Comparison of ENCODE assay signal across 10 cellular contexts in genomic region chr22:46352691-46353386, GRCh38. TPM values are rescaled to one million over a fixed set of nuclear protein-coding genes. Genes with fewer than 3 reads are reported as not detected.
DNase-seq lines count a peak whose midpoint lies in the region; ATAC-seq lines count a peak whose summit lies in the region.
"Had no signal": no experiment of that assay in that cellular context is flagged by ENCODE, and none has a peak within 500 bp of the region (broad histone marks: within the 10 kb centered on the region; RNA-seq: fewer than 3 reads in every experiment).

No MANE protein-coding gene starts in this region.

- no peak overlapping the region for H3K27ac Mint-ChIP-seq in activated CD8-positive, alpha-beta memory T cell treated with anti-CD3 and anti-CD28 coated beads, Interleukin-2, amount 10 ng/mL, durations not matched to agents 7 days and 5 days
- H3K27ac Mint-ChIP-seq: nephron had no signal

- H3K23ac ChIP-seq in neuronal stem cell (ENCODE audit: low read depth, low read length, poor library complexity): no peak overlapping the region

- DNase-seq in DMS53 treated with DMSO at 0.1 percent for 48 hours (lab: John Stamatoyannopoulos, UW; ENCODE audit: unreplicated experiment) (peak; percentile 85), NCI-H2107 (lab: John Stamatoyannopoulos, UW) (peak; percentile 39), cerebellum (ENCODE audit: low spot score) (peak; percentile 87), neuronal stem cell (ENCODE audit: low spot score) (no peak), islet precursor cell (no peak)
- no peak for DNase-seq in activated CD8-positive, alpha-beta memory T cell treated with anti-CD3 and anti-CD28 coated beads, Interleukin-2, amount 10 ng/mL, durations not matched to agents 7 days and 5 days
- DNase-seq: stimulated activated naive CD4-positive, alpha-beta T cell had no signal

- peak overlapping the region; percentile 53 for H3K9ac ChIP-seq in neuronal stem cell (ENCODE audit: low read depth, low read length, poor library complexity)

- H4K91ac ChIP-seq in neuronal stem cell (ENCODE audit: low read depth, low read length, poor library complexity): peak overlapping the region; percentile 9

- peaks cover 7% of the 10 kb centered on the region for H3K36me3 Mint-ChIP-seq in activated CD8-positive, alpha-beta memory T cell treated with anti-CD3 and anti-CD28 coated beads, Interleukin-2, amount 10 ng/mL, durations not matched to agents 7 days and 5 days

- H3K4ac ChIP-seq in neuronal stem cell (ENCODE audit: low read length): no peak overlapping the region

- H3K79me1 ChIP-seq in neuronal stem cell (ENCODE audit: low read depth, low read length): peaks cover 13% of the 10 kb centered on the region

- H3K4me2 ChIP-seq in neuronal stem cell (ENCODE audit: insufficient read depth, low read length, poor library complexity, severe bottlenecking): no peak overlapping the region

- no peak overlapping the region for H3K4me3 Mint-ChIP-seq in activated CD8-positive, alpha-beta memory T cell treated with anti-CD3 and anti-CD28 coated beads, Interleukin-2, amount 10 ng/mL, durations not matched to agents 7 days and 5 days
- H3K4me3 Mint-ChIP-seq: nephron had no signal

- H3K18ac ChIP-seq in neuronal stem cell (ENCODE audit: low read length): peak overlapping the region; percentile 64

- no peak overlapping the region for H2BK120ac ChIP-seq in neuronal stem cell (ENCODE audit: low read depth, low read length)

- no peak overlapping the region for H2BK12ac ChIP-seq in neuronal stem cell (ENCODE audit: low read length)

- H3K27me3 ChIP-seq in neuronal stem cell (ENCODE audit: control insufficient read depth in 3 of 3, insufficient read depth in 3 of 3, low read depth in 1 of 3, low read length in 3 of 3): no peaks in the 10 kb centered on the region

- H3K36me3 ChIP-seq in neuronal stem cell (replicated peaks in 1 of 2; ENCODE audit: control insufficient read depth in 2 of 2, insufficient read depth in 2 of 2, low read length in 2 of 2): peaks cover 52 to 97% of the 10 kb centered on the region in 2 donors

- H3K4me3 ChIP-seq in neuronal stem cell (ENCODE audit: low read length in 2 of 2): no peak overlapping the region

- no peaks in the 10 kb centered on the region for H3K4me1 ChIP-seq in neuronal stem cell (ENCODE audit: control insufficient read depth in 2 of 2, insufficient read depth in 1 of 2, low read depth in 1 of 2, low read length in 2 of 2)

- H3K4me1 Mint-ChIP-seq in activated CD8-positive, alpha-beta memory T cell treated with anti-CD3 and anti-CD28 coated beads, Interleukin-2, amount 10 ng/mL, durations not matched to agents 7 days and 5 days: no peaks in the 10 kb centered on the region

- no peak overlapping the region for H2AK5ac ChIP-seq in neuronal stem cell (ENCODE audit: low read depth, low read length)

- no peaks in the 10 kb centered on the region for H3K9me3 ChIP-seq in neuronal stem cell (replicated peaks in 1 of 2; ENCODE audit: control insufficient read depth in 2 of 2, insufficient read depth in 1 of 2, low read depth in 1 of 2, low read length in 2 of 2)

- H3K14ac ChIP-seq in neuronal stem cell (ENCODE audit: low read length): no peak overlapping the region

- ATAC-seq in activated CD8-positive, alpha-beta memory T cell treated with anti-CD3 and anti-CD28 coated beads, Interleukin-2, amount 10 ng/mL, durations not matched to agents 7 days and 5 days: no peak
- ATAC-seq in GM21447 (IDR thresholded peaks at IDR 0.05; ENCODE audit: unreplicated experiment) (no peak), GM19395 (IDR thresholded peaks at IDR 0.05; ENCODE audit: unreplicated experiment) (no peak)

- CTCF ChIA-PET in activated CD8-positive, alpha-beta memory T cell treated with anti-CD3 and anti-CD28 coated beads, Interleukin-2, amount 10 ng/mL, durations not matched to agents 7 days and 5 days (lab: Charles Lee): interaction anchor here (1.0 kb wide), 1 partner anchor 316 kb away, joined by 3 read pairs; no protein-coding TSS in a partner anchor

- H3K27me3 Mint-ChIP-seq in activated CD8-positive, alpha-beta memory T cell treated with anti-CD3 and anti-CD28 coated beads, Interleukin-2, amount 10 ng/mL, durations not matched to agents 7 days and 5 days: no peaks in the 10 kb centered on the region

- peak overlapping the region; percentile 53 for H2BK5ac ChIP-seq in neuronal stem cell (ENCODE audit: low read length)

- no peaks in the 10 kb centered on the region for H3K9me3 Mint-ChIP-seq in activated CD8-positive, alpha-beta memory T cell treated with anti-CD3 and anti-CD28 coated beads, Interleukin-2, amount 10 ng/mL, durations not matched to agents 7 days and 5 days (ENCODE audit: low read depth)
- H3K9me3 Mint-ChIP-seq: nephron had no signal

- WGBS in neuronal stem cell (ENCODE audit: extremely low coverage in 2 of 2, insufficient read length in 2 of 2, insufficient replicate concordance in 1 of 2), 2 donors: no CpG with 5 or more reads among the region's 20 CpGs

- H4K8ac ChIP-seq in neuronal stem cell (ENCODE audit: low read depth, low read length): no peak overlapping the region

- H2BK15ac ChIP-seq in neuronal stem cell (ENCODE audit: low read length): no peak overlapping the region

- no peak overlapping the region for H2AFZ ChIP-seq in neuronal stem cell (ENCODE audit: low read length)

- no peak overlapping the region for H3K27ac ChIP-seq in neuronal stem cell (replicated peaks; ENCODE audit: low read length)

RNA-seq across cellular contexts. Expression of gene TRMU, which starts 17.3 kb away (rescaled TPM):
- total RNA-seq in cerebellum: 41.6 TPM
- 30.9 TPM for polyA plus RNA-seq in neuronal stem cell (2013, experiment 1 of 2)
- 33.3 TPM for polyA plus RNA-seq in neuronal stem cell (2013, experiment 2 of 2)
- 10 to 100 TPM; 86.7 to 89.1 TPM for total RNA-seq in activated CD8-positive, alpha-beta memory T cell treated with anti-CD3 and anti-CD28 coated beads, Interleukin-2, amount 10 ng/mL, durations not matched to agents 7 days and 5 days

RNA-seq across cellular contexts. Expression of gene GTSE1, which starts 56.2 kb away (rescaled TPM):
- 6.2 TPM for total RNA-seq in cerebellum
- polyA plus RNA-seq in neuronal stem cell (2013, experiment 1 of 2): 50.8 TPM
- 52.2 TPM for polyA plus RNA-seq in neuronal stem cell (2013, experiment 2 of 2)
- total RNA-seq in activated CD8-positive, alpha-beta memory T cell treated with anti-CD3 and anti-CD28 coated beads, Interleukin-2, amount 10 ng/mL, durations not matched to agents 7 days and 5 days: 100 to 1,000 TPM in 1 of 2 experiments, 10 to 100 TPM in 1; 91.9 to 101 TPM

Comparison
In these comparisons a context has a peak if more than half of its experiments do, and no peak if none do; other contexts are left out.
1. DNase-seq: peak in DMS53 treated with DMSO at 0.1 percent for 48 hours (single experiment), NCI-H2107 (single experiment) and cerebellum (single experiment); none in neuronal stem cell (single experiment), activated CD8-positive, alpha-beta memory T cell treated with anti-CD3 and anti-CD28 coated beads, Interleukin-2, amount 10 ng/mL, durations not matched to agents 7 days and 5 days (single experiment) and islet precursor cell (single experiment).
2. RNA of gene GTSE1, which starts 56.2 kb away (total RNA-seq): 91.9 to 101 TPM in activated CD8-positive, alpha-beta memory T cell treated with anti-CD3 and anti-CD28 coated beads, Interleukin-2, amount 10 ng/mL, durations not matched to agents 7 days and 5 days; 6.2 TPM in cerebellum (single experiment); every median in the first group is over 10 times any median in the second.